Comparison of ENCODE assay signal across 1 cellular context in the genomic region with DNA sequence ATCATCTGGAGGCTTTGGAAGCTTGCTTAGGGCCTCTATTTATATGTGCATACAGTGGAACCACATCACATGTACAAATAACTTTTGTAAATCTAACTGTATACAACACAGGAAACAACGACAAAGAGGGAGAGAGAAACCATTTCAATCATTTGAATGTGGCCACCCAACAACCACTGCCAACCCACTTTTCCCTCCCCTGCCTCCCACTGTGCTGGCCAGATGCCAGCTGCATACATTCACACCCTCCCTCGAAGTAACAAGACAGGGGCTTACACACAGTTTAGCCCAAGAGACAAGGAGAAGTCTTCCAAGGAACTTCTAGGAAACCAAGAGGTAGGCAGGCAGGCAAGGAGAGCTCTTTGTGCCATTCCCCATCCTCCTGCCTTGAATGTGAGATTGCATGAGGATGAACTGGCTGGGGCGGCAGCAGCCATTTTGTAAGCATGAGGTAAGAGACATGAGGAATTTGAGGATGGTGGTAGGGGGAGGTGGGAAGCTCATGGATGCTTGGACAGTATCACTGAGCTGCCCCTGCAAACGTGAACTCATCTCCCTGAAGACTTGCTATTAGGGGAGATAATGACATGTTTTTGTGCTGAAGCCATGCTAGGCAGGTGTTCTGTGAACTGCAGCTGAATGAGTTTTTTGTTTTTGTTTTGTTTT.
TF ChIP-seq lines count a peak whose summit lies in the region.

No MANE protein-coding gene starts in this region.

TF ChIP-seq in HEK293, 187 proteins besides CTCF, POLR2A, EP300 and RAD21 (continued from another document):
- TF ChIP-seq, protein P1, sequence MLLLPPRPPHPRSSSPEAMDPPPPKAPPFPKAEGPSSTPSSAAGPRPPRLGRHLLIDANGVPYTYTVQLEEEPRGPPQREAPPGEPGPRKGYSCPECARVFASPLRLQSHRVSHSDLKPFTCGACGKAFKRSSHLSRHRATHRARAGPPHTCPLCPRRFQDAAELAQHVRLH (tag by site-specific recombination; IDR thresholded peaks at IDR 0.05), result peak; percentile 56; the same call in 1 of the 2 replicates
- TF ChIP-seq ZNF114 (tag by site-specific recombination; IDR thresholded peaks at IDR 0.05) (no peak), KLF16 (tag by site-specific recombination; IDR thresholded peaks at IDR 0.05) (no peak), ZNF48 (tag by site-specific recombination; IDR thresholded peaks at IDR 0.05) (no peak), REPIN1 (tag by site-specific recombination; IDR thresholded peaks at IDR 0.05; ENCODE audit: low read depth) (no peak), SP3 (tag by site-specific recombination; IDR thresholded peaks at IDR 0.05) (no peak), ZNF132 (tag by site-specific recombination; IDR thresholded peaks at IDR 0.05; ENCODE audit: borderline replicate concordance) (no peak), ZBTB48 (tag by site-specific recombination; IDR thresholded peaks at IDR 0.05) (no peak), GLI4 (tag by site-specific recombination; IDR thresholded peaks at IDR 0.05) (no peak), SETDB1 (IDR thresholded peaks at IDR 0.05; ENCODE audit: insufficient read length, low read length) (peak; percentile 67), ZFP69B (tag by site-specific recombination; IDR thresholded peaks at IDR 0.05) (no peak), TRIM28 (IDR thresholded peaks at IDR 0.05; ENCODE audit: borderline replicate concordance, low read length) (peak; percentile 66; the same call in 1 of the 2 replicates), ZNF214 (tag by site-specific recombination; IDR thresholded peaks at IDR 0.05; ENCODE audit: borderline replicate concordance) (no peak), KLF1 (tag by site-specific recombination; IDR thresholded peaks at IDR 0.05) (0 out of 2 replicates have a peak, but pooled peaks have one; percentile 17), ZFHX2 (tag by site-specific recombination; conservative IDR thresholded peaks at IDR 0.05) (peak; percentile 46), ZNF175 (tag by site-specific recombination; IDR thresholded peaks at IDR 0.05) (no peak), ZNF768 (tag by site-specific recombination; IDR thresholded peaks at IDR 0.05) (no peak), ZNF184 (tag by site-specific recombination; IDR thresholded peaks at IDR 0.05) (no peak), ZSCAN16 (tag by site-specific recombination; IDR thresholded peaks at IDR 0.05) (peak; percentile 86), GLIS1 (tag by site-specific recombination; IDR thresholded peaks at IDR 0.05) (peak; percentile 35), KLF8 (tag by site-specific recombination; IDR thresholded peaks at IDR 0.05) (peak; percentile 34; the same call in 1 of the 2 replicates), SCRT1 (tag by site-specific recombination; IDR thresholded peaks at IDR 0.05; ENCODE audit: borderline replicate concordance) (no peak), KLF10 (tag by site-specific recombination; IDR thresholded peaks at IDR 0.05) (no peak), ZNF138 (tag by site-specific recombination; IDR thresholded peaks at IDR 0.05; ENCODE audit: borderline replicate concordance) (no peak), ZNF544 (tag by site-specific recombination; IDR thresholded peaks at IDR 0.05) (no peak)
- TF ChIP-seq, protein P2, sequence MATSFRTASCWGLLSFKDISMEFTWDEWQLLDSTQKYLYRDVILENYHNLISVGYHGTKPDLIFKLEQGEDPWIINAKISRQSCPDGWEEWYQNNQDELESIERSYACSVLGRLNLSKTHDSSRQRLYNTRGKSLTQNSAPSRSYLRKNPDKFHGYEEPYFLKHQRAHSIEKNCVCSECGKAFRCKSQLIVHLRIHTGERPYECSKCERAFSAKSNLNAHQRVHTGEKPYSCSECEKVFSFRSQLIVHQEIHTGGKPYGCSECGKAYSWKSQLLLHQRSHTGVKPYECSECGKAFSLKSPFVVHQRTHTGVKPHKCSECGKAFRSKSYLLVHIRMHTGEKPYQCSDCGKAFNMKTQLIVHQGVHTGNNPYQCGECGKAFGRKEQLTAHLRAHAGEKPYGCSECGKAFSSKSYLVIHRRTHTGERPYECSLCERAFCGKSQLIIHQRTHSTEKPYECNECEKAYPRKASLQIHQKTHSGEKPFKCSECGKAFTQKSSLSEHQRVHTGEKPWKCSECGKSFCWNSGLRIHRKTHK (tag by site-specific recombination; IDR thresholded peaks at IDR 0.05), result no peak
- TF ChIP-seq, protein P3, sequence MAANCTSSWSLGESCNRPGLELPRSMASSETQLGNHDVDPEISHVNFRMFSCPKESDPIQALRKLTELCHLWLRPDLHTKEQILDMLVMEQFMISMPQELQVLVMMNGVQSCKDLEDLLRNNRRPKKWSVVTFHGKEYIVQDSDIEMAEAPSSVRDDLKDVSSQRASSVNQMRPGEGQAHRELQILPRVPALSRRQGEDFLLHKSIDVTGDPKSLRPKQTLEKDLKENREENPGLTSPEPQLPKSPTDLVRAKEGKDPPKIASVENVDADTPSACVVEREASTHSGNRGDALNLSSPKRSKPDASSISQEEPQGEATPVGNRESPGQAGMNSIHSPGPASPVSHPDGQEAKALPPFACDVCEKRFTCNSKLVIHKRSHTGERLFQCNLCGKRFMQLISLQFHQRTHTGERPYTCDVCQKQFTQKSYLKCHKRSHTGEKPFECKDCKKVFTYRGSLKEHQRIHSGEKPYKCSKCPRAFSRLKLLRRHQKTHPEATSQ (tag by site-specific recombination; IDR thresholded peaks at IDR 0.05), result 0 out of 2 replicates have a peak, but pooled peaks have one; percentile 52
- TF ChIP-seq, protein P4, sequence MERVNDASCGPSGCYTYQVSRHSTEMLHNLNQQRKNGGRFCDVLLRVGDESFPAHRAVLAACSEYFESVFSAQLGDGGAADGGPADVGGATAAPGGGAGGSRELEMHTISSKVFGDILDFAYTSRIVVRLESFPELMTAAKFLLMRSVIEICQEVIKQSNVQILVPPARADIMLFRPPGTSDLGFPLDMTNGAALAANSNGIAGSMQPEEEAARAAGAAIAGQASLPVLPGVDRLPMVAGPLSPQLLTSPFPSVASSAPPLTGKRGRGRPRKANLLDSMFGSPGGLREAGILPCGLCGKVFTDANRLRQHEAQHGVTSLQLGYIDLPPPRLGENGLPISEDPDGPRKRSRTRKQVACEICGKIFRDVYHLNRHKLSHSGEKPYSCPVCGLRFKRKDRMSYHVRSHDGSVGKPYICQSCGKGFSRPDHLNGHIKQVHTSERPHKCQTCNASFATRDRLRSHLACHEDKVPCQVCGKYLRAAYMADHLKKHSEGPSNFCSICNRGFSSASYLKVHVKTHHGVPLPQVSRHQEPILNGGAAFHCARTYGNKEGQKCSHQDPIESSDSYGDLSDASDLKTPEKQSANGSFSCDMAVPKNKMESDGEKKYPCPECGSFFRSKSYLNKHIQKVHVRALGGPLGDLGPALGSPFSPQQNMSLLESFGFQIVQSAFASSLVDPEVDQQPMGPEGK (tag by site-specific recombination; IDR thresholded peaks at IDR 0.05), result no peak
- TF ChIP-seq, protein P5, sequence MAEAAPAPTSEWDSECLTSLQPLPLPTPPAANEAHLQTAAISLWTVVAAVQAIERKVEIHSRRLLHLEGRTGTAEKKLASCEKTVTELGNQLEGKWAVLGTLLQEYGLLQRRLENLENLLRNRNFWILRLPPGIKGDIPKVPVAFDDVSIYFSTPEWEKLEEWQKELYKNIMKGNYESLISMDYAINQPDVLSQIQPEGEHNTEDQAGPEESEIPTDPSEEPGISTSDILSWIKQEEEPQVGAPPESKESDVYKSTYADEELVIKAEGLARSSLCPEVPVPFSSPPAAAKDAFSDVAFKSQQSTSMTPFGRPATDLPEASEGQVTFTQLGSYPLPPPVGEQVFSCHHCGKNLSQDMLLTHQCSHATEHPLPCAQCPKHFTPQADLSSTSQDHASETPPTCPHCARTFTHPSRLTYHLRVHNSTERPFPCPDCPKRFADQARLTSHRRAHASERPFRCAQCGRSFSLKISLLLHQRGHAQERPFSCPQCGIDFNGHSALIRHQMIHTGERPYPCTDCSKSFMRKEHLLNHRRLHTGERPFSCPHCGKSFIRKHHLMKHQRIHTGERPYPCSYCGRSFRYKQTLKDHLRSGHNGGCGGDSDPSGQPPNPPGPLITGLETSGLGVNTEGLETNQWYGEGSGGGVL (tag by site-specific recombination; IDR thresholded peaks at IDR 0.05), result no peak
- TF ChIP-seq, protein P6, sequence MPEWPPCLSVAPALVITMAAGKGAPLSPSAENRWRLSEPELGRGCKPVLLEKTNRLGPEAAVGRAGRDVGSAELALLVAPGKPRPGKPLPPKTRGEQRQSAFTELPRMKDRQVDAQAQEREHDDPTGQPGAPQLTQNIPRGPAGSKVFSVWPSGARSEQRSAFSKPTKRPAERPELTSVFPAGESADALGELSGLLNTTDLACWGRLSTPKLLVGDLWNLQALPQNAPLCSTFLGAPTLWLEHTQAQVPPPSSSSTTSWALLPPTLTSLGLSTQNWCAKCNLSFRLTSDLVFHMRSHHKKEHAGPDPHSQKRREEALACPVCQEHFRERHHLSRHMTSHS (tag by site-specific recombination; IDR thresholded peaks at IDR 0.05), result no peak
- TF ChIP-seq, protein P7, sequence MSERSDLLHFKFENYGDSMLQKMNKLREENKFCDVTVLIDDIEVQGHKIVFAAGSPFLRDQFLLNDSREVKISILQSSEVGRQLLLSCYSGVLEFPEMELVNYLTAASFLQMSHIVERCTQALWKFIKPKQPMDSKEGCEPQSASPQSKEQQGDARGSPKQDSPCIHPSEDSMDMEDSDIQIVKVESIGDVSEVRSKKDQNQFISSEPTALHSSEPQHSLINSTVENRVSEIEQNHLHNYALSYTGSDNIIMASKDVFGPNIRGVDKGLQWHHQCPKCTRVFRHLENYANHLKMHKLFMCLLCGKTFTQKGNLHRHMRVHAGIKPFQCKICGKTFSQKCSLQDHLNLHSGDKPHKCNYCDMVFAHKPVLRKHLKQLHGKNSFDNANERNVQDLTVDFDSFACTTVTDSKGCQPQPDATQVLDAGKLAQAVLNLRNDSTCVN (tag by site-specific recombination; optimal IDR thresholded peaks at IDR 0.05), result no peak
- TF ChIP-seq, protein P8, sequence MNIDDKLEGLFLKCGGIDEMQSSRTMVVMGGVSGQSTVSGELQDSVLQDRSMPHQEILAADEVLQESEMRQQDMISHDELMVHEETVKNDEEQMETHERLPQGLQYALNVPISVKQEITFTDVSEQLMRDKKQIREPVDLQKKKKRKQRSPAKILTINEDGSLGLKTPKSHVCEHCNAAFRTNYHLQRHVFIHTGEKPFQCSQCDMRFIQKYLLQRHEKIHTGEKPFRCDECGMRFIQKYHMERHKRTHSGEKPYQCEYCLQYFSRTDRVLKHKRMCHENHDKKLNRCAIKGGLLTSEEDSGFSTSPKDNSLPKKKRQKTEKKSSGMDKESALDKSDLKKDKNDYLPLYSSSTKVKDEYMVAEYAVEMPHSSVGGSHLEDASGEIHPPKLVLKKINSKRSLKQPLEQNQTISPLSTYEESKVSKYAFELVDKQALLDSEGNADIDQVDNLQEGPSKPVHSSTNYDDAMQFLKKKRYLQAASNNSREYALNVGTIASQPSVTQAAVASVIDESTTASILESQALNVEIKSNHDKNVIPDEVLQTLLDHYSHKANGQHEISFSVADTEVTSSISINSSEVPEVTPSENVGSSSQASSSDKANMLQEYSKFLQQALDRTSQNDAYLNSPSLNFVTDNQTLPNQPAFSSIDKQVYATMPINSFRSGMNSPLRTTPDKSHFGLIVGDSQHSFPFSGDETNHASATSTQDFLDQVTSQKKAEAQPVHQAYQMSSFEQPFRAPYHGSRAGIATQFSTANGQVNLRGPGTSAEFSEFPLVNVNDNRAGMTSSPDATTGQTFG (tag by site-specific recombination; IDR thresholded peaks at IDR 0.05; ENCODE audit: borderline replicate concordance), result no peak
- TF ChIP-seq, protein P9, sequence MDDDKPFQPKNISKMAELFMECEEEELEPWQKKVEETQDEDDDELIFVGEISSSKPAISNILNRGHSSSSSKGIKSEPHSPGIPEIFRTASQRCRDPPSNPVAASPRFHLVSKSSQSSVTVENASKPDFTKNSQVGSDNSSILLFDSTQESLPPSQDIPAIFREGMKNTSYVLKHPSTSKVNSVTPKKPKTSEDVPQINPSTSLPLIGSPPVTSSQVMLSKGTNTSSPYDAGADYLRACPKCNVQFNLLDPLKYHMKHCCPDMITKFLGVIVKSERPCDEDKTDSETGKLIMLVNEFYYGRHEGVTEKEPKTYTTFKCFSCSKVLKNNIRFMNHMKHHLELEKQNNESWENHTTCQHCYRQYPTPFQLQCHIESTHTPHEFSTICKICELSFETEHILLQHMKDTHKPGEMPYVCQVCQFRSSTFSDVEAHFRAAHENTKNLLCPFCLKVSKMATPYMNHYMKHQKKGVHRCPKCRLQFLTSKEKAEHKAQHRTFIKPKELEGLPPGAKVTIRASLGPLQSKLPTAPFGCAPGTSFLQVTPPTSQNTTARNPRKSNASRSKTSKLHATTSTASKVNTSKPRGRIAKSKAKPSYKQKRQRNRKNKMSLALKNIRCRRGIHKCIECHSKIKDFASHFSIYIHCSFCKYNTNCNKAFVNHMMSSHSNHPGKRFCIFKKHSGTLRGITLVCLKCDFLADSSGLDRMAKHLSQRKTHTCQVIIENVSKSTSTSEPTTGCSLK (tag by site-specific recombination; IDR thresholded peaks at IDR 0.05), result no peak
- TF ChIP-seq, protein P10, sequence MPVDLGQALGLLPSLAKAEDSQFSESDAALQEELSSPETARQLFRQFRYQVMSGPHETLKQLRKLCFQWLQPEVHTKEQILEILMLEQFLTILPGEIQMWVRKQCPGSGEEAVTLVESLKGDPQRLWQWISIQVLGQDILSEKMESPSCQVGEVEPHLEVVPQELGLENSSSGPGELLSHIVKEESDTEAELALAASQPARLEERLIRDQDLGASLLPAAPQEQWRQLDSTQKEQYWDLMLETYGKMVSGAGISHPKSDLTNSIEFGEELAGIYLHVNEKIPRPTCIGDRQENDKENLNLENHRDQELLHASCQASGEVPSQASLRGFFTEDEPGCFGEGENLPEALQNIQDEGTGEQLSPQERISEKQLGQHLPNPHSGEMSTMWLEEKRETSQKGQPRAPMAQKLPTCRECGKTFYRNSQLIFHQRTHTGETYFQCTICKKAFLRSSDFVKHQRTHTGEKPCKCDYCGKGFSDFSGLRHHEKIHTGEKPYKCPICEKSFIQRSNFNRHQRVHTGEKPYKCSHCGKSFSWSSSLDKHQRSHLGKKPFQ (tag by site-specific recombination; IDR thresholded peaks at IDR 0.05), result no peak
